22 cellular contexts compared by ENCODE assay signal in genomic region chr18:25295624-25296138, GRCh38. TPM values are rescaled to one million over a fixed set of nuclear protein-coding genes. Genes with fewer than 3 reads are reported as not detected.
DNase-seq lines count a peak whose midpoint lies in the region; ATAC-seq, FAIRE-seq and TF ChIP-seq lines count a peak whose summit lies in the region.
"Had no signal": no experiment of that assay in that cellular context is flagged by ENCODE, and none has a peak within 500 bp of the region (broad histone marks: within the 10 kb centered on the region; RNA-seq: fewer than 3 reads in every experiment).

No MANE protein-coding gene starts in this region.

- CTCF ChIA-PET in IMR-90 (lab: Yijun Ruan, JAX): no interaction called here

- no peak overlapping the region for H3K14ac ChIP-seq in IMR-90 (replicated peaks; ENCODE audit: low read depth, low read length)

- no peak overlapping the region for H3K4ac ChIP-seq in IMR-90 (ENCODE audit: low read depth, low read length)

- H3K27me3 Mint-ChIP-seq in astrocyte (ENCODE audit: low read depth, unreplicated experiment) (no peaks in the 10 kb centered on the region), endothelial cell (ENCODE audit: unreplicated experiment) (no peaks in the 10 kb centered on the region), type B pancreatic cell (no peaks in the 10 kb centered on the region)
- H3K27me3 Mint-ChIP-seq: CD4-positive, alpha-beta memory T cell had no signal

- ATAC-seq in IMR-90 (ENCODE audit: low read depth): no peak
- ATAC-seq in gastrocnemius medialis: no peak
- no peak for ATAC-seq in GM21360 (IDR thresholded peaks at IDR 0.05; ENCODE audit: unreplicated experiment)

- no peak overlapping the region for H4K5ac ChIP-seq in IMR-90 (ENCODE audit: low read depth, low read length)

- TF ChIP-seq POLR2A in IMR-90 (IDR thresholded peaks at IDR 0.05; ENCODE audit: low read depth, low read length): no peak
- TF ChIP-seq POLR2A in gastrocnemius medialis (IDR thresholded peaks at IDR 0.05): no peak

- H3K56ac ChIP-seq in IMR-90 (ENCODE audit: extremely low read depth, insufficient read depth, low read length): no peak overlapping the region

- H3K79me1 ChIP-seq in IMR-90 (ENCODE audit: low read depth in 1 of 2, low read length in 2 of 2): peaks cover 13 to 23% of the 10 kb centered on the region in 2 experiments; a peak in 3 of 4 replicates

- no peak overlapping the region for H3K23ac ChIP-seq in IMR-90 (ENCODE audit: low read depth, low read length)

- H2BK5ac ChIP-seq in IMR-90 (ENCODE audit: low read depth, low read length, poor library complexity, severe bottlenecking): no peak overlapping the region

- H3K36me3 Mint-ChIP-seq in astrocyte (ENCODE audit: low read depth, unreplicated experiment) (no peaks in the 10 kb centered on the region), endothelial cell (ENCODE audit: low read depth, unreplicated experiment) (peaks cover 10% of the 10 kb centered on the region), type B pancreatic cell (peaks cover 7% of the 10 kb centered on the region)
- H3K36me3 Mint-ChIP-seq: CD4-positive, alpha-beta memory T cell had no signal

- no peak overlapping the region for H3K4me3 ChIP-seq in IMR-90 (ENCODE audit: insufficient read depth, low read depth, low read length)
- H3K4me3 ChIP-seq in astrocyte (ENCODE audit: insufficient read depth, low read depth, low read length): no peak overlapping the region
- no peak overlapping the region for H3K4me3 ChIP-seq in gastrocnemius medialis

- H3K4me2 ChIP-seq in IMR-90 (ENCODE audit: low read depth, low read length) (no peak overlapping the region), astrocyte (ENCODE audit: low read length) (no peak overlapping the region)

- no peak overlapping the region for H2BK15ac ChIP-seq in IMR-90 (ENCODE audit: low read depth, low read length)

- H3K4me1 Mint-ChIP-seq in astrocyte (ENCODE audit: low read depth, unreplicated experiment) (peaks cover 14% of the 10 kb centered on the region), endothelial cell (ENCODE audit: unreplicated experiment) (peaks cover 59% of the 10 kb centered on the region), type B pancreatic cell (ENCODE audit: unreplicated experiment) (peaks cover 13% of the 10 kb centered on the region)
- H3K4me1 Mint-ChIP-seq: CD4-positive, alpha-beta memory T cell had no signal

- H3K27ac Mint-ChIP-seq in astrocyte (ENCODE audit: unreplicated experiment): peak overlapping the region; percentile 1
- H3K27ac Mint-ChIP-seq in endothelial cell (ENCODE audit: unreplicated experiment): peak overlapping the region; percentile 50
- no peak overlapping the region for H3K27ac Mint-ChIP-seq in type B pancreatic cell
- H3K27ac Mint-ChIP-seq: CD4-positive, alpha-beta memory T cell had no signal

- no TSS peak for BruUV-seq in IMR-90 (replicated peaks; lab: Mats Ljungman, UMichigan)

- H2BK120ac ChIP-seq in IMR-90 (ENCODE audit: low read depth, low read length): no peak overlapping the region

- no peak overlapping the region for H2AK9ac ChIP-seq in IMR-90 (replicated peaks; ENCODE audit: low read depth, low read length, poor library complexity)

- H3K36me3 ChIP-seq in IMR-90 (ENCODE audit: control insufficient read depth, insufficient read depth, low read length): peaks cover 1% of the 10 kb centered on the region
- H3K36me3 ChIP-seq in astrocyte (ENCODE audit: insufficient read depth, low read length): no peaks in the 10 kb centered on the region
- H3K36me3 ChIP-seq in gastrocnemius medialis: no peaks in the 10 kb centered on the region

- H4K20me1 ChIP-seq in IMR-90 (ENCODE audit: insufficient read depth, low read length): no peaks in the 10 kb centered on the region; the same call in 1 of the 2 replicates
- H4K20me1 ChIP-seq in astrocyte (ENCODE audit: insufficient read depth, low read length): no peaks in the 10 kb centered on the region

- H3K4me3 Mint-ChIP-seq in astrocyte (ENCODE audit: unreplicated experiment) (no peak overlapping the region), endothelial cell (ENCODE audit: unreplicated experiment) (no peak overlapping the region), type B pancreatic cell (no peak overlapping the region)
- H3K4me3 Mint-ChIP-seq: CD4-positive, alpha-beta memory T cell had no signal

- no peak for FAIRE-seq in astrocyte (lab: Jason Lieb, UNC)
- FAIRE-seq: GM12891, GM18507 had no signal

- H3K9ac ChIP-seq in IMR-90 (ENCODE audit: low read depth, low read length): no peak overlapping the region
- no peak overlapping the region for H3K9ac ChIP-seq in astrocyte (ENCODE audit: low read length)

- DNase-seq in DMS53 (lab: John Stamatoyannopoulos, UW) (peak; percentile 5), DMS53 treated with DMSO at 0.1 percent for 48 hours (lab: John Stamatoyannopoulos, UW; ENCODE audit: unreplicated experiment) (no peak), IMR-90 (no peak), astrocyte (ENCODE audit: low read depth) (no peak), endothelial cell (ENCODE audit: low spot score) (no peak), type B pancreatic cell (ENCODE audit: extremely low spot score, unreplicated experiment) (no peak), gastrocnemius medialis (no peak)
- DNase-seq: C1 segment of cervical spinal cord; Calu3; CD4-positive, alpha-beta memory T cell; COR-L47; DMS153; DMS79 treated with DMSO at 0.1 percent for 48 hours; GF-D8; GOT3; H7; HCEC 1CT had no signal

- WGBS in IMR-90 (ENCODE audit: extremely low coverage in 2 of 2, insufficient read length in 1 of 2), 2 experiments: 94% methylated on average over 2 of the region's 2 CpGs; no CpG with 5 or more reads in 1 of the 2 experiments

- TF ChIP-seq CTCF in IMR-90 (conservative IDR thresholded peaks at IDR 0.05; ENCODE audit: low read depth, low read length) (no peak), astrocyte (IDR thresholded peaks at IDR 0.05; ENCODE audit: insufficient read depth, low read depth, low read length) (no peak), endothelial cell (IDR thresholded peaks at IDR 0.05; ENCODE audit: unreplicated experiment) (no peak), type B pancreatic cell (conservative IDR thresholded peaks at IDR 0.05) (no peak), gastrocnemius medialis (IDR thresholded peaks at IDR 0.05 in 4 of 5, conservative IDR thresholded peaks at IDR 0.05 in 1 of 5) (no peak)

- no peak for TF ChIP-seq RAD21 in IMR-90 (IDR thresholded peaks at IDR 0.05; ENCODE audit: low read length)

- H3K27me3 ChIP-seq in IMR-90 (ENCODE audit: control insufficient read depth, insufficient read depth, low read length): no peaks in the 10 kb centered on the region
- H3K27me3 ChIP-seq in astrocyte (ENCODE audit: insufficient read depth, low read length): no peaks in the 10 kb centered on the region
- no peaks in the 10 kb centered on the region for H3K27me3 ChIP-seq in gastrocnemius medialis

- H3K18ac ChIP-seq in IMR-90 (ENCODE audit: low read depth, low read length): no peak overlapping the region

- POLR2A ChIA-PET in IMR-90 (lab: Charles Lee; ENCODE audit: unreplicated experiment): no interaction called here

- H3K9me3 Mint-ChIP-seq in astrocyte (ENCODE audit: unreplicated experiment) (no peaks in the 10 kb centered on the region), endothelial cell (ENCODE audit: unreplicated experiment) (no peaks in the 10 kb centered on the region), type B pancreatic cell (no peaks in the 10 kb centered on the region)

- no peaks in the 10 kb centered on the region for H3K79me2 ChIP-seq in astrocyte (ENCODE audit: insufficient read depth, low read length)

- H2AK5ac ChIP-seq in IMR-90 (ENCODE audit: low read depth, low read length): no peak overlapping the region

- in situ Hi-C loops in IMR-90 (cut with MboI; ENCODE audit: low sequenced_read_pairs) (no loop called here), gastrocnemius medialis (cut with MboI; ENCODE audit: low sequenced_read_pairs in 4 of 4) (no loop called here)

- H2BK20ac ChIP-seq in IMR-90 (ENCODE audit: low read depth, low read length): peak overlapping the region; percentile 44; the same call in 1 of the 2 replicates

- intact Hi-C loops in IMR-90 (cut with micrococcal nuclease) (no loop called here), gastrocnemius medialis (cut with DNase I; ENCODE audit: low total_unique reads) (loop anchor here (5.0 kb wide), 2 partner anchors 63 to 308 kb away; no protein-coding TSS in a partner anchor)

- H3K27ac ChIP-seq in IMR-90 (ENCODE audit: insufficient read depth, low read length): no peak overlapping the region
- no peak overlapping the region for H3K27ac ChIP-seq in astrocyte (ENCODE audit: low read depth, low read length)
- no peak overlapping the region for H3K27ac ChIP-seq in gastrocnemius medialis
- H3K27ac ChIP-seq: 22Rv1 had no signal

- H3K4me1 ChIP-seq in IMR-90 (ENCODE audit: control insufficient read depth, insufficient read depth, low read length): peaks cover 5% of the 10 kb centered on the region
- H3K4me1 ChIP-seq in astrocyte (ENCODE audit: insufficient read depth, low read length): peaks cover 17% of the 10 kb centered on the region
- peaks cover 23 to 24% of the 10 kb centered on the region in 2 donors for H3K4me1 ChIP-seq in gastrocnemius medialis

- H2AFZ ChIP-seq in IMR-90 (replicated peaks; ENCODE audit: low read length, poor library complexity): no peak overlapping the region
- H2AFZ ChIP-seq in astrocyte (ENCODE audit: low read depth, low read length): no peak overlapping the region

- dilution Hi-C loops in IMR-90 (cut with HindIII; ENCODE audit: low sequenced_read_pairs, unreplicated experiment): no loop called here

- H3K9me3 ChIP-seq in IMR-90 (ENCODE audit: control insufficient read depth, insufficient read depth, low read length) (no peaks in the 10 kb centered on the region), astrocyte (ENCODE audit: insufficient read depth, low read depth, low read length) (no peaks in the 10 kb centered on the region), gastrocnemius medialis (no peaks in the 10 kb centered on the region)

- H4K91ac ChIP-seq in IMR-90 (ENCODE audit: insufficient read depth, low read depth, low read length): no peak overlapping the region

- no peak overlapping the region for H4K8ac ChIP-seq in IMR-90 (ENCODE audit: low read depth in 2 of 2, low read length in 2 of 2)

- H3K9me1 ChIP-seq in IMR-90 (ENCODE audit: insufficient read depth, low read length): peaks cover 6% of the 10 kb centered on the region

TF ChIP-seq in IMR-90, 13 proteins besides CTCF, POLR2A, EP300 and RAD21:
- peak; percentile 93 for TF ChIP-seq NFE2L2 (IDR thresholded peaks at IDR 0.05; ENCODE audit: low read depth, low read length)
- TF ChIP-seq MAFK (IDR thresholded peaks at IDR 0.05; ENCODE audit: low read depth, low read length): peak; percentile 78
- no peak for TF ChIP-seq SMC3 (IDR thresholded peaks at IDR 0.05; ENCODE audit: low read depth, low read length)

RNA-seq across cellular contexts. Expression of gene ZNF521, which starts 56.3 kb away (rescaled TPM):
- total RNA-seq in IMR-90 (2012; rRNA removed) (44.7 and 59.3 TPM in 2 replicates), astrocyte (43.0 and 48.0 TPM in 2 replicates), endothelial cell (ENCODE audit: unreplicated experiment) (238 TPM), type B pancreatic cell (ENCODE audit: low replicate concordance) (5.3 and 75.1 TPM in 2 replicates), gastrocnemius medialis (10 to 100 TPM in 1 of 4 donors, 1 to 10 TPM in 3; 3.5 to 15.6 (median 4.7) TPM)
- polyA plus RNA-seq in IMR-90 (2012; rRNA removed): 21.5 and 30.2 TPM in 2 replicates
- polyA plus RNA-seq in IMR-90 (2012; cell fraction: cytosol; rRNA removed): 18.6 and 25.8 TPM in 2 replicates
- polyA plus RNA-seq in IMR-90 (2012; cell fraction: nucleus; rRNA removed; ENCODE audit: low replicate concordance): 17.7 and 26.3 TPM in 2 replicates
- total RNA-seq: A673; Calu3; CD4-positive, alpha-beta memory T cell had no signal
- polyA plus RNA-seq: CD4-positive, alpha-beta memory T cell had no signal
